22 cellular contexts compared by ENCODE assay signal in genomic region chr14:58313699-58314098, GRCh38. TPM values are rescaled to one million over a fixed set of nuclear protein-coding genes. Genes with fewer than 3 reads are reported as not detected.
DNase-seq lines count a peak whose midpoint lies in the region; ATAC-seq, FAIRE-seq and TF ChIP-seq lines count a peak whose summit lies in the region.
"Had no signal": no experiment of that assay in that cellular context is flagged by ENCODE, and none has a peak within 500 bp of the region (broad histone marks: within the 10 kb centered on the region; RNA-seq: fewer than 3 reads in every experiment).

No MANE protein-coding gene starts in this region.

- no peaks in the 10 kb centered on the region for H3K9me3 Mint-ChIP-seq in activated T-cell treated with anti-CD3 and anti-CD28 coated beads, Interleukin-2, amount 50 U/mL, for 24 hours
- H3K9me3 Mint-ChIP-seq in activated T-cell treated with anti-CD3 and anti-CD28 coated beads, Interleukin-2, amount 50 U/mL, for 4 hours, result no peaks in the 10 kb centered on the region
- no peaks in the 10 kb centered on the region for H3K9me3 Mint-ChIP-seq in stimulated activated effector memory CD8-positive, alpha-beta T cell treated with anti-CD3 and anti-CD28 coated beads, Interleukin-12 subunit alpha, Interleukin-12 subunit beta, amount 100 ng/mL, for 72 hours

- H3K79me2 ChIP-seq in PC-3 (ENCODE audit: low read length), result no peaks in the 10 kb centered on the region

- no peak for TF ChIP-seq CTCF in PC-3 (conservative IDR thresholded peaks at IDR 0.05; ENCODE audit: low read depth, low read length)

- no peak for FAIRE-seq in H54 (lab: Jason Lieb, UNC)
- FAIRE-seq: D721Med, RCC 7860 had no signal

- no peak overlapping the region for H2AFZ ChIP-seq in PC-3 (ENCODE audit: low read length)
- H2AFZ ChIP-seq: GM23248 had no signal

- H3K27me3 Mint-ChIP-seq in activated T-cell treated with anti-CD3 and anti-CD28 coated beads, Interleukin-2, amount 50 U/mL, for 24 hours, result no peaks in the 10 kb centered on the region
- no peaks in the 10 kb centered on the region for H3K27me3 Mint-ChIP-seq in activated T-cell treated with anti-CD3 and anti-CD28 coated beads, Interleukin-2, amount 50 U/mL, for 4 hours (ENCODE audit: low read depth)

- BruUV-seq in PC-3 (replicated peaks; lab: Mats Ljungman, UMichigan), result no TSS peak

- H3K9me3 ChIP-seq in PC-3 (ENCODE audit: low read length), result no peaks in the 10 kb centered on the region
- H3K9me3 ChIP-seq: SJSA1 had no signal

- H3K36me3 Mint-ChIP-seq in activated T-cell treated with anti-CD3 and anti-CD28 coated beads, Interleukin-2, amount 50 U/mL, for 24 hours (ENCODE audit: low read depth), result peaks cover 56% of the 10 kb centered on the region
- H3K36me3 Mint-ChIP-seq in activated T-cell treated with anti-CD3 and anti-CD28 coated beads, Interleukin-2, amount 50 U/mL, for 4 hours (ENCODE audit: insufficient read depth), result peaks cover 17% of the 10 kb centered on the region
- peaks cover 78% of the 10 kb centered on the region for H3K36me3 Mint-ChIP-seq in stimulated activated effector memory CD8-positive, alpha-beta T cell treated with anti-CD3 and anti-CD28 coated beads, Interleukin-12 subunit alpha, Interleukin-12 subunit beta, amount 100 ng/mL, for 72 hours

- H3K9ac ChIP-seq in PC-3 (ENCODE audit: low read length), result no peak overlapping the region
- H3K9ac ChIP-seq: GM23248 had no signal

- no peak for TF ChIP-seq POLR2A in H54 (IDR thresholded peaks at IDR 0.05; ENCODE audit: low read depth, low read length)

- H3K27ac ChIP-seq in PC-3 (ENCODE audit: low read length), result no peak overlapping the region
- H3K27ac ChIP-seq: GM23248, HL-60, SJSA1 had no signal

- no peak for ATAC-seq in activated T-cell treated with anti-CD3 and anti-CD28 coated beads, Interleukin-2, amount 50 U/mL, for 4 hours
- 0 out of 2 replicates have a peak, but pooled peaks have one; percentile 20 for ATAC-seq in PC-3
- peak; percentile 41 for ATAC-seq in left colon
- no peak for ATAC-seq in stimulated activated effector memory CD8-positive, alpha-beta T cell treated with anti-CD3 and anti-CD28 coated beads, Interleukin-12 subunit alpha, Interleukin-12 subunit beta, amount 100 ng/mL, for 72 hours
- ATAC-seq: Right ventricle myocardium inferior had no signal

- H3K4me3 ChIP-seq in PC-3 (ENCODE audit: low read length), result no peak overlapping the region
- H3K4me3 ChIP-seq: GM23248, SJSA1 had no signal

- CTCF ChIA-PET in PC-3 (lab: Charles Lee), result no interaction called here

- no peak overlapping the region for H3K4me3 Mint-ChIP-seq in activated T-cell treated with anti-CD3 and anti-CD28 coated beads, Interleukin-2, amount 50 U/mL, for 24 hours
- H3K4me3 Mint-ChIP-seq in activated T-cell treated with anti-CD3 and anti-CD28 coated beads, Interleukin-2, amount 50 U/mL, for 4 hours, result no peak overlapping the region
- no peak overlapping the region for H3K4me3 Mint-ChIP-seq in stimulated activated effector memory CD8-positive, alpha-beta T cell treated with anti-CD3 and anti-CD28 coated beads, Interleukin-12 subunit alpha, Interleukin-12 subunit beta, amount 100 ng/mL, for 72 hours

- POLR2A ChIA-PET in PC-3 (lab: Charles Lee; ENCODE audit: unreplicated experiment), result no interaction called here

- no peaks in the 10 kb centered on the region for H3K27me3 ChIP-seq in PC-3 (ENCODE audit: low read length)
- H3K27me3 ChIP-seq: SJSA1 had no signal

- no peaks in the 10 kb centered on the region for H4K20me1 ChIP-seq in PC-3 (ENCODE audit: low read length)

- H3K9me2 ChIP-seq in PC-3 (replicated peaks; ENCODE audit: low read length), result no peaks in the 10 kb centered on the region

- no peaks in the 10 kb centered on the region for H3K4me1 ChIP-seq in PC-3 (ENCODE audit: insufficient read depth, low read length)
- H3K4me1 ChIP-seq: SJSA1 had no signal

- intact Hi-C loops in PC-3 (cut with micrococcal nuclease) (no loop called here), left colon (cut with DNase I, micrococcal nuclease) (no loop called here)

- H3K4me1 Mint-ChIP-seq in activated T-cell treated with anti-CD3 and anti-CD28 coated beads, Interleukin-2, amount 50 U/mL, for 24 hours (ENCODE audit: low read depth), result peaks cover 13% of the 10 kb centered on the region
- peaks cover 6% of the 10 kb centered on the region for H3K4me1 Mint-ChIP-seq in activated T-cell treated with anti-CD3 and anti-CD28 coated beads, Interleukin-2, amount 50 U/mL, for 4 hours (ENCODE audit: low read depth)
- peaks cover 5% of the 10 kb centered on the region for H3K4me1 Mint-ChIP-seq in stimulated activated effector memory CD8-positive, alpha-beta T cell treated with anti-CD3 and anti-CD28 coated beads, Interleukin-12 subunit alpha, Interleukin-12 subunit beta, amount 100 ng/mL, for 72 hours

- peaks cover 2% of the 10 kb centered on the region; the same call in 1 of the 2 replicates for H3K36me3 ChIP-seq in PC-3 (ENCODE audit: low read depth, low read length)

- peak overlapping the region; percentile 59 for H3K27ac Mint-ChIP-seq in activated T-cell treated with anti-CD3 and anti-CD28 coated beads, Interleukin-2, amount 50 U/mL, for 24 hours
- peak overlapping the region; percentile 71 for H3K27ac Mint-ChIP-seq in stimulated activated effector memory CD8-positive, alpha-beta T cell treated with anti-CD3 and anti-CD28 coated beads, Interleukin-12 subunit alpha, Interleukin-12 subunit beta, amount 100 ng/mL, for 72 hours

- H3F3A ChIP-seq in PC-3 (ENCODE audit: low read length, unreplicated experiment), result peaks cover 7% of the 10 kb centered on the region

- H3K4me2 ChIP-seq in PC-3 (ENCODE audit: low read length), result no peak overlapping the region

- no peak for DNase-seq in activated T-cell treated with anti-CD3 and anti-CD28 coated beads, Interleukin-2, amount 50 U/mL, for 24 hours
- no peak for DNase-seq in activated T-cell treated with anti-CD3 and anti-CD28 coated beads, Interleukin-2, amount 50 U/mL, for 4 hours
- no peak for DNase-seq in PC-3
- no peak for DNase-seq in left colon
- no peak for DNase-seq in stimulated activated effector memory CD8-positive, alpha-beta T cell treated with anti-CD3 and anti-CD28 coated beads, Interleukin-12 subunit alpha, Interleukin-12 subunit beta, amount 100 ng/mL, for 72 hours (ENCODE audit: low spot score in 2 of 2)
- DNase-seq in H54 (ENCODE audit: insufficient read length, low spot score), result no peak
- DNase-seq in COR-L47 (lab: John Stamatoyannopoulos, UW), result no peak
- DNase-seq: AML-193, DMS79, GM23248, HCEC 1CT, KG1, NCI-H1105, NCI-H2029 treated with DMSO at 0.1 percent for 48 hours, NCI-H226, NCI-H510A treated with DMSO at 0.1 percent for 48 hours, NCI-H748 treated with DMSO at 0.1 percent for 48 hours had no signal

RNA-seq across cellular contexts. Expression of gene ARID4A, which starts 15.3 kb away (rescaled TPM):
- 10 to 100 TPM; 12.2 to 17.4 (median 13.2) TPM for total RNA-seq in activated T-cell treated with anti-CD3 and anti-CD28 coated beads, Interleukin-2, amount 50 U/mL, for 4 hours
- total RNA-seq in PC-3 (2014; rRNA removed) (7.3 and 11.3 TPM in 2 replicates), left colon (10 to 100 TPM; 23.4 to 34.0 TPM)

Comparison
In these comparisons a context has a peak if more than half of its experiments do, and no peak if none do; other contexts are left out.
1. ATAC-seq: peak in PC-3 (single experiment) and left colon (single experiment); none in activated T-cell treated with anti-CD3 and anti-CD28 coated beads, Interleukin-2, amount 50 U/mL, for 4 hours (0 of 2) and stimulated activated effector memory CD8-positive, alpha-beta T cell treated with anti-CD3 and anti-CD28 coated beads, Interleukin-12 subunit alpha, Interleukin-12 subunit beta, amount 100 ng/mL, for 72 hours (single experiment).